Comparison of ENCODE assay signal across 8 cellular contexts in genomic region chr5:110738812-110739651, GRCh38. TPM values are rescaled to one million over a fixed set of nuclear protein-coding genes. Genes with fewer than 3 reads are reported as not detected.
DNase-seq lines count a peak whose midpoint lies in the region; ATAC-seq and TF ChIP-seq lines count a peak whose summit lies in the region.

Gene SLC25A46 (plus strand): TSS chr5:110739007. CDS start chr5:110739120, 113 bp downstream.

- H3K9me3 Mint-ChIP-seq in activated T-cell treated with anti-CD3 and anti-CD28 coated beads, Interleukin-2, amount 50 U/mL, for 72 hours = no peaks in the 10 kb centered on the region
- H3K9me3 Mint-ChIP-seq in stimulated activated effector memory CD8-positive, alpha-beta T cell treated with anti-CD3 and anti-CD28 coated beads, Interleukin-12 subunit alpha, Interleukin-12 subunit beta, amount 100 ng/mL, for 72 hours = no peaks in the 10 kb centered on the region

- no peaks in the 10 kb centered on the region for H3K27me3 ChIP-seq in Peyer's patch
- H3K27me3 ChIP-seq in esophagus squamous epithelium = peaks cover 0 to 1% (median 0%) of the 10 kb centered on the region in 4 donors

- peak within 1 kb of the TSS; percentile 24 for H3K27ac Mint-ChIP-seq in activated T-cell treated with anti-CD3 and anti-CD28 coated beads, Interleukin-2, amount 50 U/mL, for 72 hours
- H3K27ac Mint-ChIP-seq in stimulated activated effector memory CD8-positive, alpha-beta T cell treated with anti-CD3 and anti-CD28 coated beads, Interleukin-12 subunit alpha, Interleukin-12 subunit beta, amount 100 ng/mL, for 72 hours = peak within 1 kb of the TSS; percentile 94

- H3K4me1 ChIP-seq in Peyer's patch = peaks cover 0 to 27% (median 4%) of the 10 kb centered on the region in 4 donors
- peaks cover 6 to 27% (median 14%) of the 10 kb centered on the region in 3 donors for H3K4me1 ChIP-seq in esophagus squamous epithelium

- H3K4me3 ChIP-seq in Jurkat, Clone E6-1 (ENCODE audit: low read length) = peak within 1 kb of the TSS; percentile 90
- peak within 1 kb of the TSS; percentile 67 to 99 (median 87) for H3K4me3 ChIP-seq in Peyer's patch
- H3K4me3 ChIP-seq in esophagus squamous epithelium = peak within 1 kb of the TSS; percentile 76 to 100 (median 90)

- no peak for TF ChIP-seq CTCF in Peyer's patch (IDR thresholded peaks at IDR 0.05)
- peak in 1 of 6 experiments; percentile 1 for TF ChIP-seq CTCF in esophagus squamous epithelium (IDR thresholded peaks at IDR 0.05)

- peaks cover 0 to 5% of the 10 kb centered on the region in 2 donors for H3K36me3 Mint-ChIP-seq in activated T-cell treated with anti-CD3 and anti-CD28 coated beads, Interleukin-2, amount 50 U/mL, for 72 hours (ENCODE audit: insufficient read depth in 2 of 2)
- peaks cover 21% of the 10 kb centered on the region for H3K36me3 Mint-ChIP-seq in stimulated activated effector memory CD8-positive, alpha-beta T cell treated with anti-CD3 and anti-CD28 coated beads, Interleukin-12 subunit alpha, Interleukin-12 subunit beta, amount 100 ng/mL, for 72 hours

- 0 to 1% methylated on average over 17 to 25 of the region's 62 CpGs for WGBS in esophagus squamous epithelium, 2 donors

- ATAC-seq in GM21619 (IDR thresholded peaks at IDR 0.05; ENCODE audit: unreplicated experiment) = peak; percentile 95
- peak; percentile 92 to 94 for ATAC-seq in activated T-cell treated with anti-CD3 and anti-CD28 coated beads, Interleukin-2, amount 50 U/mL, for 72 hours (replicated peaks in 1 of 2)
- peak; percentile 96 for ATAC-seq in stimulated activated effector memory CD8-positive, alpha-beta T cell treated with anti-CD3 and anti-CD28 coated beads, Interleukin-12 subunit alpha, Interleukin-12 subunit beta, amount 100 ng/mL, for 72 hours

- H3K4me1 Mint-ChIP-seq in activated T-cell treated with anti-CD3 and anti-CD28 coated beads, Interleukin-2, amount 50 U/mL, for 72 hours (ENCODE audit: low read depth) = peaks cover 36% of the 10 kb centered on the region
- H3K4me1 Mint-ChIP-seq in stimulated activated effector memory CD8-positive, alpha-beta T cell treated with anti-CD3 and anti-CD28 coated beads, Interleukin-12 subunit alpha, Interleukin-12 subunit beta, amount 100 ng/mL, for 72 hours = peaks cover 21% of the 10 kb centered on the region

- intact Hi-C loops in esophagus squamous epithelium (cut with DNase I) = no loop called here

- H3K4me3 Mint-ChIP-seq in activated T-cell treated with anti-CD3 and anti-CD28 coated beads, Interleukin-2, amount 50 U/mL, for 72 hours = peak within 1 kb of the TSS; percentile 86 to 96
- H3K4me3 Mint-ChIP-seq in stimulated activated effector memory CD8-positive, alpha-beta T cell treated with anti-CD3 and anti-CD28 coated beads, Interleukin-12 subunit alpha, Interleukin-12 subunit beta, amount 100 ng/mL, for 72 hours = peak within 1 kb of the TSS; percentile 85

- peak within 1 kb of the TSS; percentile 84 to 92 (median 88) for H3K27ac ChIP-seq in Peyer's patch
- H3K27ac ChIP-seq in esophagus squamous epithelium = peak within 1 kb of the TSS; percentile 87 to 92 (median 90)

- H3K36me3 ChIP-seq in Peyer's patch (no peaks in the 10 kb centered on the region), esophagus squamous epithelium (peaks cover 0 to under 1% (median 0%) of the 10 kb centered on the region in 3 donors)

- H3K27me3 Mint-ChIP-seq in activated T-cell treated with anti-CD3 and anti-CD28 coated beads, Interleukin-2, amount 50 U/mL, for 72 hours (ENCODE audit: low read depth) = peaks cover 6% of the 10 kb centered on the region

- peak; percentile 47 to 66 for TF ChIP-seq POLR2A in Peyer's patch (IDR thresholded peaks at IDR 0.05)
- peak in 2 of 4 donors; percentile 61 to 63 for TF ChIP-seq POLR2A in esophagus squamous epithelium (IDR thresholded peaks at IDR 0.05)

- DNase-seq in DMS153 treated with DMSO at 0.1 percent for 48 hours (lab: John Stamatoyannopoulos, UW; ENCODE audit: unreplicated experiment) (peak; percentile 52), Peyer's patch (peak; percentile 90 to 95 (median 90)), esophagus squamous epithelium (lab: John Stamatoyannopoulos, UW) (peak; percentile 57), myocyte (ENCODE audit: low read depth) (peak; percentile 95)
- DNase-seq in Jurkat, Clone E6-1 (ENCODE audit: low read depth, low spot score) = peak; percentile 89
- peak; percentile 89 to 90 for DNase-seq in activated T-cell treated with anti-CD3 and anti-CD28 coated beads, Interleukin-2, amount 50 U/mL, for 72 hours
- peak; percentile 70 to 93 for DNase-seq in stimulated activated effector memory CD8-positive, alpha-beta T cell treated with anti-CD3 and anti-CD28 coated beads, Interleukin-12 subunit alpha, Interleukin-12 subunit beta, amount 100 ng/mL, for 72 hours (ENCODE audit: low spot score in 2 of 2)

- H3K9me3 ChIP-seq in Peyer's patch = no peaks in the 10 kb centered on the region
- no peaks in the 10 kb centered on the region for H3K9me3 ChIP-seq in esophagus squamous epithelium

RNA-seq across cellular contexts. Expression of gene SLC25A46, which starts in this region (rescaled TPM):
- 33.7 TPM for polyA plus RNA-seq in Jurkat, Clone E6-1 (2012; ENCODE audit: insufficient read depth, insufficient read length)
- 10 to 100 TPM; 40.0 to 63.0 (median 50.4) TPM for total RNA-seq in Peyer's patch
- total RNA-seq in activated T-cell treated with anti-CD3 and anti-CD28 coated beads, Interleukin-2, amount 50 U/mL, for 72 hours = 10 to 100 TPM; 52.6 to 57.4 TPM
- 10 to 100 TPM; 24.6 to 56.0 (median 49.0) TPM for total RNA-seq in esophagus squamous epithelium
- 86.9 and 94.0 TPM in 2 replicates for total RNA-seq in myocyte
- polyA plus RNA-seq in myocyte (2012) = 26.9 TPM

Comparison
In these comparisons a context has a peak if more than half of its experiments do, and no peak if none do; other contexts are left out.
1. Peak in every context shown above with its lines: DNase-seq, ATAC-seq, H3K4me3 ChIP-seq and H3K27ac ChIP-seq.